In the genomic region with DNA sequence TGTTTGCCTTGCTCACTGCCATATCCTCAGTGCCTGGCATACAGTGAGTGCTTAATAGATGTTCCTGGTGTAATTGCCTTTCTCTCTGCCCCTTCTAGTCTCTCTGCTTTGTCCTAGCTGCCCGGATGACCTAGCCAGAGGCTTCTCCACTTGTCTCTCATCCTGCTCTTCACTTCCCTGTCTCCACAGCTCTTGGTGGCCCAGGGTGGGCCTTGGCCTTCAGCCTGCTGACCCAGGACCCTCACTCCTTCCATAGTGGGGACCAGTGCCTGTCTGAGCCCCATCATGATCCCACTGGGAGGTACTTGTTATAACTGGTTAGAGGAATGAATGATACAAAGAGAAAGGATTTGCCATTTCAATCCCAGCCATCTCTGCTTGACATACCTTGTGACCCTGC, we compare ENCODE assay signal across 27 cellular contexts. TPM values are rescaled to one million over a fixed set of nuclear protein-coding genes. Genes with fewer than 3 reads are reported as not detected.
"Had no signal": no experiment of that assay in that cellular context is flagged by ENCODE, and none has a peak within 500 bp of the region (broad histone marks: within the 10 kb centered on the region; RNA-seq: fewer than 3 reads in every experiment).

No MANE protein-coding gene starts in this region.

- H3K27me3 ChIP-seq: Peyer's patch had no signal

- DNase-seq: activated CD4-positive, alpha-beta T cell treated with anti-CD3 and anti-CD28 coated beads for 48 hours; activated CD4-positive, alpha-beta T cell treated with anti-CD3 and anti-CD28 coated beads, Interleukin-2, amount 50 U/mL, for 4 hours; activated CD4-positive, CD25-positive, alpha-beta regulatory T cell treated with anti-CD3 and anti-CD28 coated beads, Interleukin-2, amount 50 U/mL, for 72 hours; activated CD8-positive, alpha-beta memory T cell treated with anti-CD3 and anti-CD28 coated beads, Interleukin-2, amount 10 ng/mL, durations not matched to agents 7 days and 5 days; activated gamma-delta T cell treated with Interleukin-2 at 50 U/mL for 16 hours; activated naive CD4-positive, alpha-beta T cell treated with anti-CD3 and anti-CD28 coated beads, Interleukin-2, amount 10 ng/mL, durations not matched to agents 7 days and 5 days; activated naive CD8-positive, alpha-beta T cell treated with anti-CD3 and anti-CD28 coated beads for 36 hours; activated T-cell treated with anti-CD3 and anti-CD28 coated beads, Interleukin-2, amount 50 U/mL, for 4 hours; cerebellar nuclear complex; Karpas-422; MM.1S; NCI-H1105; NCI-H1436; NCI-H1694 treated with DMSO at 0.1 percent for 48 hours; NCI-H2029 treated with DMSO at 0.1 percent for 48 hours; NCI-H345; NCI-H510A; NCI-H526 treated with DMSO at 0.1 percent for 48 hours; NCI-H82; SHP77 had no signal

- H3K36me3 ChIP-seq: Peyer's patch, SJSA1 had no signal

- H3K9me3 Mint-ChIP-seq: activated naive CD4-positive, alpha-beta T cell treated with anti-CD3 and anti-CD28 coated beads, Interleukin-2, amount 10 ng/mL, durations not matched to agents 7 days and 5 days; activated naive CD8-positive, alpha-beta T cell treated with anti-CD3 and anti-CD28 coated beads for 36 hours; activated T-cell treated with anti-CD3 and anti-CD28 coated beads, Interleukin-2, amount 50 U/mL, for 4 hours; T-helper 1 cell treated with Interleukin-12 subunit alpha and Interleukin-12 subunit beta and Interleukin-4 antibody, amounts not matched to agents 30 μg/mL and 1 μg/mL, for 36 hours; WTC11 had no signal

- H3K27me3 Mint-ChIP-seq: activated CD8-positive, alpha-beta memory T cell treated with anti-CD3 and anti-CD28 coated beads, Interleukin-2, amount 10 ng/mL, durations not matched to agents 7 days and 5 days had no signal

- H3K27ac Mint-ChIP-seq: activated CD8-positive, alpha-beta memory T cell treated with anti-CD3 and anti-CD28 coated beads, Interleukin-2, amount 10 ng/mL, durations not matched to agents 7 days and 5 days; activated naive CD4-positive, alpha-beta T cell treated with anti-CD3 and anti-CD28 coated beads, Interleukin-2, amount 10 ng/mL, durations not matched to agents 7 days and 5 days; activated naive CD8-positive, alpha-beta T cell treated with anti-CD3 and anti-CD28 coated beads for 36 hours; T-helper 1 cell treated with Interleukin-12 subunit alpha and Interleukin-12 subunit beta and Interleukin-4 antibody, amounts not matched to agents 30 μg/mL and 1 μg/mL, for 36 hours had no signal

- H3K27ac ChIP-seq: Peyer's patch, RWPE1, SJSA1 had no signal

- H3K4me1 ChIP-seq: Peyer's patch, SJSA1 had no signal

- H3K4me3 ChIP-seq: Peyer's patch, SJSA1 had no signal

- ATAC-seq: activated CD8-positive, alpha-beta memory T cell treated with anti-CD3 and anti-CD28 coated beads, Interleukin-2, amount 10 ng/mL, durations not matched to agents 7 days and 5 days; activated T-cell treated with anti-CD3 and anti-CD28 coated beads, Interleukin-2, amount 50 U/mL, for 4 hours; SK-N-SH treated with all-trans-retinoic acid at 6 μM for 48 hours; WTC11 had no signal

- H3K9me3 ChIP-seq: Peyer's patch, SJSA1 had no signal

- H3K4me3 Mint-ChIP-seq: activated CD8-positive, alpha-beta memory T cell treated with anti-CD3 and anti-CD28 coated beads, Interleukin-2, amount 10 ng/mL, durations not matched to agents 7 days and 5 days; activated naive CD4-positive, alpha-beta T cell treated with anti-CD3 and anti-CD28 coated beads, Interleukin-2, amount 10 ng/mL, durations not matched to agents 7 days and 5 days; activated naive CD8-positive, alpha-beta T cell treated with anti-CD3 and anti-CD28 coated beads for 36 hours; activated T-cell treated with anti-CD3 and anti-CD28 coated beads, Interleukin-2, amount 50 U/mL, for 4 hours; T-helper 1 cell treated with Interleukin-12 subunit alpha and Interleukin-12 subunit beta and Interleukin-4 antibody, amounts not matched to agents 30 μg/mL and 1 μg/mL, for 36 hours; WTC11 had no signal

- H3K36me3 Mint-ChIP-seq: activated CD8-positive, alpha-beta memory T cell treated with anti-CD3 and anti-CD28 coated beads, Interleukin-2, amount 10 ng/mL, durations not matched to agents 7 days and 5 days; activated naive CD4-positive, alpha-beta T cell treated with anti-CD3 and anti-CD28 coated beads, Interleukin-2, amount 10 ng/mL, durations not matched to agents 7 days and 5 days; activated naive CD8-positive, alpha-beta T cell treated with anti-CD3 and anti-CD28 coated beads for 36 hours; WTC11 had no signal

- H3K4me1 Mint-ChIP-seq: activated CD8-positive, alpha-beta memory T cell treated with anti-CD3 and anti-CD28 coated beads, Interleukin-2, amount 10 ng/mL, durations not matched to agents 7 days and 5 days; activated naive CD4-positive, alpha-beta T cell treated with anti-CD3 and anti-CD28 coated beads, Interleukin-2, amount 10 ng/mL, durations not matched to agents 7 days and 5 days; activated naive CD8-positive, alpha-beta T cell treated with anti-CD3 and anti-CD28 coated beads for 36 hours had no signal

RNA-seq across cellular contexts. Expression of a gene that starts 55.9 kb away (rescaled TPM):
- total RNA-seq: activated CD8-positive, alpha-beta memory T cell treated with anti-CD3 and anti-CD28 coated beads, Interleukin-2, amount 10 ng/mL, durations not matched to agents 7 days and 5 days; cardiac septum; Peyer's patch; SJSA1 had no signal
